Comparison of ENCODE assay signal across 15 cellular contexts in genomic region chr7:32871624-32872371, GRCh38. TPM values are rescaled to one million over a fixed set of nuclear protein-coding genes. Genes with fewer than 3 reads are reported as not detected.
DNase-seq lines count a peak whose midpoint lies in the region; ATAC-seq and TF ChIP-seq lines count a peak whose summit lies in the region.
"Had no signal": no experiment of that assay in that cellular context is flagged by ENCODE, and none has a peak within 500 bp of the region (broad histone marks: within the 10 kb centered on the region; RNA-seq: fewer than 3 reads in every experiment).

No MANE protein-coding gene starts in this region.

- ATAC-seq in GM18870 (IDR thresholded peaks at IDR 0.05; ENCODE audit: unreplicated experiment) (peak; percentile 80), GM21526 (IDR thresholded peaks at IDR 0.05; ENCODE audit: low FRiP score, unreplicated experiment) (peak; percentile 79), HG03175 (IDR thresholded peaks at IDR 0.05; ENCODE audit: unreplicated experiment) (peak; percentile 64), heart left ventricle (peak; percentile 68 to 79 (median 75)), HG03108 (IDR thresholded peaks at IDR 0.05; ENCODE audit: unreplicated experiment) (no peak)

- H3K4me1 ChIP-seq in heart left ventricle = peaks cover 0 to 69% (median 32%) of the 10 kb centered on the region in 12 donors
- H3K4me1 ChIP-seq: BLaER1 had no signal

- WGBS in heart left ventricle, 4 donors = 77 to 79% (median 78%) methylated on average over 4 of the region's 4 CpGs

- intact Hi-C loops in heart left ventricle (cut with DNase I) = no loop called here

- peak overlapping the region in 9 of 12 donors; percentile 12 to 69 (median 39) for H3K27ac ChIP-seq in heart left ventricle
- H3K27ac ChIP-seq: BLaER1, HL-60, pancreas, SK-N-MC, suprapubic skin had no signal

- DNase-seq in heart left ventricle = peak in 2 of 5 donors; percentile 27 to 58
- no peak for DNase-seq in NCI-H2171 treated with DMSO at 0.1 percent for 48 hours (lab: John Stamatoyannopoulos, UW)
- no peak for DNase-seq in MV-4-11 (lab: John Stamatoyannopoulos, UW)
- DNase-seq in NCI-H1092 (lab: John Stamatoyannopoulos, UW) = no peak
- DNase-seq: activated naive CD8-positive, alpha-beta T cell treated with anti-CD3 and anti-CD28 coated beads, Interleukin-2, amount 10 ng/mL, durations not matched to agents 7 days and 5 days; pancreas; stimulated activated CD4-positive, alpha-beta T cell treated with anti-CD3 and anti-CD28 coated beads, Interleukin-4, amount 100 ng/mL, for 24 hours had no signal

- no peak for TF ChIP-seq CTCF in heart left ventricle (IDR thresholded peaks at IDR 0.05)

- no peak overlapping the region for H3K4me3 ChIP-seq in heart left ventricle
- H3K4me3 ChIP-seq: BLaER1, pancreas, SK-N-MC, suprapubic skin had no signal

- TF ChIP-seq POLR2A in heart left ventricle (IDR thresholded peaks at IDR 0.05) = no peak

- H3K27me3 ChIP-seq in heart left ventricle = no peaks in the 10 kb centered on the region
- H3K27me3 ChIP-seq: BLaER1, pancreas, suprapubic skin had no signal

- no peaks in the 10 kb centered on the region for H3K9me3 ChIP-seq in heart left ventricle
- H3K9me3 ChIP-seq: BLaER1, pancreas, suprapubic skin had no signal

- H3K36me3 ChIP-seq in heart left ventricle = peaks cover 0 to 97% (median 65%) of the 10 kb centered on the region in 9 donors

RNA-seq across cellular contexts. Expression of gene KBTBD2, which starts 19.8 kb away (rescaled TPM):
- 10 to 100 TPM; 21.4 to 39.3 (median 28.6) TPM for total RNA-seq in heart left ventricle
- 10 to 100 TPM; 10.4 to 23.4 TPM for polyA plus RNA-seq in heart left ventricle
